In genomic region chr16:75189638-75190245, GRCh38 we compare ENCODE assay signal across 37 cellular contexts. TPM values are rescaled to one million over a fixed set of nuclear protein-coding genes. Genes with fewer than 3 reads are reported as not detected.
"Had no signal": no experiment of that assay in that cellular context is flagged by ENCODE, and none has a peak within 500 bp of the region (broad histone marks: within the 10 kb centered on the region; RNA-seq: fewer than 3 reads in every experiment).

No MANE protein-coding gene starts in this region.

- H3K9me3 Mint-ChIP-seq: activated CD4-positive, alpha-beta memory T cell treated with anti-CD3 and anti-CD28 coated beads for 36 hours; activated CD4-positive, alpha-beta T cell treated with anti-CD3 and anti-CD28 coated beads, Interleukin-2, amount 10 ng/mL, durations not matched to agents 24 days and 14 days; activated naive CD4-positive, alpha-beta T cell treated with anti-CD3 and anti-CD28 coated beads for 36 hours; activated naive CD4-positive, alpha-beta T cell treated with anti-CD3 and anti-CD28 coated beads, Interleukin-2, amount 50 U/mL, for 24 hours; activated T-helper 2 cell treated with anti-CD3 and anti-CD28 coated beads, Interferon-gamma antibody, Interleukin-2, Interleukin-4, amounts not matched to agents 10 μg/mL and 5 μg/mL and 100 μg/mL, durations not matched to agents 14 hours and 24 hours and 36 hours; central memory CD8-positive, alpha-beta T cell; effector memory CD8-positive, alpha-beta T cell; T-helper 2 cell treated with Interferon-gamma antibody and Interleukin-4, amounts not matched to agents 5 μg/mL and 100 μg/mL, for 36 hours had no signal

- H3K4me1 Mint-ChIP-seq: activated CD4-positive, alpha-beta T cell treated with anti-CD3 and anti-CD28 coated beads for 36 hours; activated CD4-positive, alpha-beta T cell treated with anti-CD3 and anti-CD28 coated beads, Interleukin-2, amount 10 ng/mL, durations not matched to agents 24 days and 14 days; activated CD8-positive, alpha-beta memory T cell treated with anti-CD3 and anti-CD28 coated beads, Interleukin-2, amount 10 ng/mL, durations not matched to agents 7 days and 5 days; activated naive CD4-positive, alpha-beta T cell treated with anti-CD3 and anti-CD28 coated beads, Interleukin-2, amount 50 U/mL, for 24 hours; activated naive CD8-positive, alpha-beta T cell treated with anti-CD3 and anti-CD28 coated beads, Interleukin-2, amount 10 ng/mL, durations not matched to agents 7 days and 5 days; central memory CD8-positive, alpha-beta T cell; T-helper 17 cell had no signal

- H3K27ac Mint-ChIP-seq: activated CD4-positive, alpha-beta memory T cell treated with anti-CD3 and anti-CD28 coated beads for 36 hours; activated CD4-positive, alpha-beta T cell treated with anti-CD3 and anti-CD28 coated beads for 36 hours; activated CD4-positive, alpha-beta T cell treated with anti-CD3 and anti-CD28 coated beads, Interleukin-2, amount 10 ng/mL, durations not matched to agents 24 days and 14 days; activated CD8-positive, alpha-beta memory T cell treated with anti-CD3 and anti-CD28 coated beads, Interleukin-2, amount 10 ng/mL, durations not matched to agents 7 days and 5 days; activated CD8-positive, alpha-beta T cell treated with anti-CD3 and anti-CD28 coated beads, Interleukin-2, amount 10 ng/mL, durations not matched to agents 7 days and 5 days; activated naive CD4-positive, alpha-beta T cell treated with anti-CD3 and anti-CD28 coated beads for 36 hours; activated naive CD4-positive, alpha-beta T cell treated with anti-CD3 and anti-CD28 coated beads, Interleukin-2, amount 50 U/mL, for 24 hours; activated naive CD8-positive, alpha-beta T cell treated with anti-CD3 and anti-CD28 coated beads, Interleukin-2, amount 10 ng/mL, durations not matched to agents 7 days and 5 days; activated T-helper 1 cell treated with anti-CD3 and anti-CD28 coated beads, Interleukin-12 subunit alpha, Interleukin-12 subunit beta, Interleukin-2, Interleukin-4 antibody, amounts not matched to agents 30 ng/mL and 10 ng/mL and 1 ng/mL, durations not matched to agents 14 hours and 24 hours and 36 hours; activated T-helper 2 cell treated with anti-CD3 and anti-CD28 coated beads, Interferon-gamma antibody, Interleukin-2, Interleukin-4, amounts not matched to agents 10 μg/mL and 5 μg/mL and 100 μg/mL, durations not matched to agents 14 hours and 24 hours and 36 hours; effector memory CD8-positive, alpha-beta T cell; T-helper 17 cell; T-helper 2 cell treated with Interferon-gamma antibody and Interleukin-4, amounts not matched to agents 5 μg/mL and 100 μg/mL, for 36 hours had no signal

- H3K27me3 Mint-ChIP-seq: activated naive CD4-positive, alpha-beta T cell treated with anti-CD3 and anti-CD28 coated beads, Interleukin-2, amount 50 U/mL, for 24 hours had no signal

- ATAC-seq: activated CD4-positive, alpha-beta T cell treated with anti-CD3 and anti-CD28 coated beads for 36 hours; activated CD8-positive, alpha-beta memory T cell treated with anti-CD3 and anti-CD28 coated beads, Interleukin-2, amount 10 ng/mL, durations not matched to agents 7 days and 5 days; activated CD8-positive, alpha-beta T cell treated with anti-CD3 and anti-CD28 coated beads, Interleukin-2, amount 10 ng/mL, durations not matched to agents 7 days and 5 days; effector memory CD8-positive, alpha-beta T cell; foreskin keratinocyte; gastrocnemius medialis; T-helper 17 cell had no signal

- H3K4me3 Mint-ChIP-seq: activated CD4-positive, alpha-beta memory T cell treated with anti-CD3 and anti-CD28 coated beads for 36 hours; activated CD4-positive, alpha-beta T cell treated with anti-CD3 and anti-CD28 coated beads for 36 hours; activated CD4-positive, alpha-beta T cell treated with anti-CD3 and anti-CD28 coated beads, Interleukin-2, amount 10 ng/mL, durations not matched to agents 24 days and 14 days; activated CD8-positive, alpha-beta memory T cell treated with anti-CD3 and anti-CD28 coated beads, Interleukin-2, amount 10 ng/mL, durations not matched to agents 7 days and 5 days; activated CD8-positive, alpha-beta T cell treated with anti-CD3 and anti-CD28 coated beads, Interleukin-2, amount 10 ng/mL, durations not matched to agents 7 days and 5 days; activated naive CD4-positive, alpha-beta T cell treated with anti-CD3 and anti-CD28 coated beads for 36 hours; activated naive CD4-positive, alpha-beta T cell treated with anti-CD3 and anti-CD28 coated beads, Interleukin-2, amount 50 U/mL, for 24 hours; activated naive CD8-positive, alpha-beta T cell treated with anti-CD3 and anti-CD28 coated beads, Interleukin-2, amount 10 ng/mL, durations not matched to agents 7 days and 5 days; activated T-helper 1 cell treated with anti-CD3 and anti-CD28 coated beads, Interleukin-12 subunit alpha, Interleukin-12 subunit beta, Interleukin-2, Interleukin-4 antibody, amounts not matched to agents 30 ng/mL and 10 ng/mL and 1 ng/mL, durations not matched to agents 14 hours and 24 hours and 36 hours; central memory CD8-positive, alpha-beta T cell; effector memory CD8-positive, alpha-beta T cell; T-helper 17 cell; T-helper 2 cell treated with Interferon-gamma antibody and Interleukin-4, amounts not matched to agents 5 μg/mL and 100 μg/mL, for 36 hours had no signal

- DNase-seq: activated CD4-positive, alpha-beta memory T cell treated with anti-CD3 and anti-CD28 coated beads for 36 hours; activated CD4-positive, alpha-beta T cell treated with anti-CD3 and anti-CD28 coated beads for 36 hours; activated CD4-positive, alpha-beta T cell treated with anti-CD3 and anti-CD28 coated beads, Interleukin-2, amount 10 ng/mL, durations not matched to agents 24 days and 14 days; activated CD4-positive, CD25-positive, alpha-beta regulatory T cell; activated CD4-positive, CD25-positive, alpha-beta regulatory T cell treated with anti-CD3 and anti-CD28 coated beads, Interleukin-2, amount 50 U/mL, for 72 hours; activated CD8-positive, alpha-beta memory T cell treated with anti-CD3 and anti-CD28 coated beads, Interleukin-2, amount 10 ng/mL, durations not matched to agents 7 days and 5 days; activated CD8-positive, alpha-beta memory T cell treated with anti-CD3 and anti-CD28 coated beads, Interleukin-2, amount 50 U/mL, for 4 hours; activated CD8-positive, alpha-beta T cell treated with anti-CD3 and anti-CD28 coated beads, Interleukin-2, amount 10 ng/mL, durations not matched to agents 7 days and 5 days; activated naive CD4-positive, alpha-beta T cell treated with anti-CD3 and anti-CD28 coated beads for 36 hours; activated naive CD8-positive, alpha-beta T cell treated with anti-CD3 and anti-CD28 coated beads, Interleukin-2, amount 10 ng/mL, durations not matched to agents 7 days and 5 days; activated T-cell treated with anti-CD3 and anti-CD28 coated beads, Interleukin-2, amount 50 U/mL, for 1 hour; activated T-cell treated with anti-CD3 and anti-CD28 coated beads, Interleukin-2, amount 50 U/mL, for 48 hours; amniotic stem cell; anterior cingulate cortex; brain microvascular endothelial cell; cortex of kidney; dermis blood vessel endothelial cell; effector CD4-positive, alpha-beta T cell; effector memory CD8-positive, alpha-beta T cell; erythroblast; gastrocnemius medialis; glutamatergic neuron; T-helper 1 cell; T-helper 17 cell; T1000 had no signal

- H3K36me3 Mint-ChIP-seq: activated CD4-positive, alpha-beta memory T cell treated with anti-CD3 and anti-CD28 coated beads for 36 hours; activated CD8-positive, alpha-beta memory T cell treated with anti-CD3 and anti-CD28 coated beads, Interleukin-2, amount 10 ng/mL, durations not matched to agents 7 days and 5 days; activated naive CD4-positive, alpha-beta T cell treated with anti-CD3 and anti-CD28 coated beads, Interleukin-2, amount 50 U/mL, for 24 hours; activated naive CD8-positive, alpha-beta T cell treated with anti-CD3 and anti-CD28 coated beads, Interleukin-2, amount 10 ng/mL, durations not matched to agents 7 days and 5 days had no signal

RNA-seq across cellular contexts. Expression of gene CTRB2, which starts 17.2 kb away (rescaled TPM):
- total RNA-seq: activated CD4-positive, alpha-beta memory T cell treated with anti-CD3 and anti-CD28 coated beads for 36 hours; activated CD4-positive, alpha-beta T cell treated with anti-CD3 and anti-CD28 coated beads for 36 hours; activated CD4-positive, alpha-beta T cell treated with anti-CD3 and anti-CD28 coated beads, Interleukin-2, amount 10 ng/mL, durations not matched to agents 24 days and 14 days; activated CD8-positive, alpha-beta memory T cell treated with anti-CD3 and anti-CD28 coated beads for 36 hours; activated CD8-positive, alpha-beta memory T cell treated with anti-CD3 and anti-CD28 coated beads, Interleukin-2, amount 10 ng/mL, durations not matched to agents 7 days and 5 days; activated CD8-positive, alpha-beta T cell treated with anti-CD3 and anti-CD28 coated beads, Interleukin-2, amount 10 ng/mL, durations not matched to agents 7 days and 5 days; activated naive CD4-positive, alpha-beta T cell treated with anti-CD3 and anti-CD28 coated beads for 36 hours; activated naive CD8-positive, alpha-beta T cell treated with anti-CD3 and anti-CD28 coated beads, Interleukin-2, amount 10 ng/mL, durations not matched to agents 7 days and 5 days; activated T-helper 1 cell treated with anti-CD3 and anti-CD28 coated beads, Interleukin-12 subunit alpha, Interleukin-12 subunit beta, Interleukin-2, Interleukin-4 antibody, amounts not matched to agents 30 ng/mL and 10 ng/mL and 1 ng/mL, durations not matched to agents 14 hours and 24 hours and 36 hours; activated T-helper 2 cell treated with anti-CD3 and anti-CD28 coated beads, Interferon-gamma antibody, Interleukin-2, Interleukin-4, amounts not matched to agents 10 μg/mL and 5 μg/mL and 100 μg/mL, durations not matched to agents 14 hours and 24 hours and 36 hours; bronchial epithelial cell; cardiac septum; cerebellum; dermis blood vessel endothelial cell; esophagus muscularis mucosa; foreskin keratinocyte; T-helper 17 cell had no signal

RNA-seq across cellular contexts. Expression of gene CTRB1, which starts 29.0 kb away (rescaled TPM):
- total RNA-seq: activated CD4-positive, alpha-beta memory T cell treated with anti-CD3 and anti-CD28 coated beads for 36 hours; activated CD4-positive, alpha-beta T cell treated with anti-CD3 and anti-CD28 coated beads for 36 hours; activated CD4-positive, alpha-beta T cell treated with anti-CD3 and anti-CD28 coated beads, Interleukin-2, amount 10 ng/mL, durations not matched to agents 24 days and 14 days; activated CD8-positive, alpha-beta memory T cell treated with anti-CD3 and anti-CD28 coated beads for 36 hours; activated CD8-positive, alpha-beta memory T cell treated with anti-CD3 and anti-CD28 coated beads, Interleukin-2, amount 10 ng/mL, durations not matched to agents 7 days and 5 days; activated CD8-positive, alpha-beta T cell treated with anti-CD3 and anti-CD28 coated beads, Interleukin-2, amount 10 ng/mL, durations not matched to agents 7 days and 5 days; activated naive CD4-positive, alpha-beta T cell treated with anti-CD3 and anti-CD28 coated beads for 36 hours; activated naive CD8-positive, alpha-beta T cell treated with anti-CD3 and anti-CD28 coated beads, Interleukin-2, amount 10 ng/mL, durations not matched to agents 7 days and 5 days; activated T-helper 1 cell treated with anti-CD3 and anti-CD28 coated beads, Interleukin-12 subunit alpha, Interleukin-12 subunit beta, Interleukin-2, Interleukin-4 antibody, amounts not matched to agents 30 ng/mL and 10 ng/mL and 1 ng/mL, durations not matched to agents 14 hours and 24 hours and 36 hours; activated T-helper 2 cell treated with anti-CD3 and anti-CD28 coated beads, Interferon-gamma antibody, Interleukin-2, Interleukin-4, amounts not matched to agents 10 μg/mL and 5 μg/mL and 100 μg/mL, durations not matched to agents 14 hours and 24 hours and 36 hours; astrocyte; bronchial epithelial cell; cardiac septum; cerebellum; dermis blood vessel endothelial cell; esophagus muscularis mucosa; foreskin keratinocyte; gastrocnemius medialis; T-helper 17 cell had no signal
